In genomic region chr21:41477641-41478318, GRCh38 we compare ENCODE assay signal across 11 cellular contexts. TPM values are rescaled to one million over a fixed set of nuclear protein-coding genes. Genes with fewer than 3 reads are reported as not detected.
A peak's percentile ranks its signal among the peaks of the same experiment; 100 is the strongest.
DNase-seq lines count a peak whose midpoint lies in the region; ATAC-seq and TF ChIP-seq lines count a peak whose summit lies in the region.
"Had no signal": no experiment of that assay in that cellular context is flagged by ENCODE, and none has a peak within 500 bp of the region (broad histone marks: within the 10 kb centered on the region; RNA-seq: fewer than 3 reads in every experiment).

No MANE protein-coding gene starts in this region.

- CTCF ChIA-PET in activated CD4-positive, alpha-beta memory T cell treated with anti-CD3 and anti-CD28 coated beads for 36 hours (lab: Charles Lee) = no interaction called here

- peak overlapping the region; percentile 52 to 78 (median 61) for H3K27ac ChIP-seq in body of pancreas
- H3K27ac ChIP-seq in lower lobe of right lung = no peak overlapping the region
- H3K27ac ChIP-seq: SK-N-MC had no signal

- peaks cover 41% of the 10 kb centered on the region for H3K27me3 Mint-ChIP-seq in activated naive CD8-positive, alpha-beta T cell treated with anti-CD3 and anti-CD28 coated beads, Interleukin-2, amount 10 ng/mL, durations not matched to agents 7 days and 5 days
- H3K27me3 Mint-ChIP-seq in activated naive CD8-positive, alpha-beta T cell treated with anti-CD3 and anti-CD28 coated beads, Interleukin-2, amount 50 U/mL, for 24 hours = peaks cover 5% of the 10 kb centered on the region
- H3K27me3 Mint-ChIP-seq in activated CD4-positive, alpha-beta memory T cell treated with anti-CD3 and anti-CD28 coated beads for 36 hours = peaks cover 11% of the 10 kb centered on the region
- H3K27me3 Mint-ChIP-seq in natural killer cell (ENCODE audit: low read depth in 2 of 2) = no peaks in the 10 kb centered on the region

- POLR2A ChIA-PET in activated naive CD8-positive, alpha-beta T cell treated with anti-CD3 and anti-CD28 coated beads, Interleukin-2, amount 10 ng/mL, durations not matched to agents 7 days and 5 days (lab: Charles Lee) = no interaction called here
- POLR2A ChIA-PET in activated CD4-positive, alpha-beta memory T cell treated with anti-CD3 and anti-CD28 coated beads for 36 hours (lab: Charles Lee) = no interaction called here

- TF ChIP-seq CTCF in body of pancreas (IDR thresholded peaks at IDR 0.05) (no peak), lower lobe of right lung (IDR thresholded peaks at IDR 0.05) (no peak), natural killer cell (IDR thresholded peaks at IDR 0.05) (no peak)

- peaks cover 23% of the 10 kb centered on the region for H3K4me1 Mint-ChIP-seq in activated naive CD8-positive, alpha-beta T cell treated with anti-CD3 and anti-CD28 coated beads, Interleukin-2, amount 10 ng/mL, durations not matched to agents 7 days and 5 days
- no peaks in the 10 kb centered on the region for H3K4me1 Mint-ChIP-seq in activated naive CD8-positive, alpha-beta T cell treated with anti-CD3 and anti-CD28 coated beads, Interleukin-2, amount 50 U/mL, for 24 hours
- no peaks in the 10 kb centered on the region for H3K4me1 Mint-ChIP-seq in activated CD4-positive, alpha-beta memory T cell treated with anti-CD3 and anti-CD28 coated beads for 36 hours (ENCODE audit: low read depth)
- H3K4me1 Mint-ChIP-seq in natural killer cell = peaks cover 20% of the 10 kb centered on the region in 2 donors

- H3K36me3 ChIP-seq in body of pancreas (replicated peaks in 1 of 2; ENCODE audit: insufficient read depth in 1 of 2, low read depth in 2 of 2) (peaks cover 8 to 20% of the 10 kb centered on the region in 2 donors), lower lobe of right lung (peaks cover 15% of the 10 kb centered on the region)

- H3K27ac Mint-ChIP-seq in activated naive CD8-positive, alpha-beta T cell treated with anti-CD3 and anti-CD28 coated beads, Interleukin-2, amount 10 ng/mL, durations not matched to agents 7 days and 5 days = peak overlapping the region; percentile 36
- no peak overlapping the region for H3K27ac Mint-ChIP-seq in activated naive CD8-positive, alpha-beta T cell treated with anti-CD3 and anti-CD28 coated beads, Interleukin-2, amount 50 U/mL, for 24 hours
- no peak overlapping the region for H3K27ac Mint-ChIP-seq in activated CD4-positive, alpha-beta memory T cell treated with anti-CD3 and anti-CD28 coated beads for 36 hours
- H3K27ac Mint-ChIP-seq in natural killer cell = no peak overlapping the region
- H3K27ac Mint-ChIP-seq: activated T-helper 2 cell treated with anti-CD3 and anti-CD28 coated beads, Interferon-gamma antibody, Interleukin-2, Interleukin-4, amounts not matched to agents 10 μg/mL and 5 μg/mL and 100 μg/mL, durations not matched to agents 14 hours and 24 hours and 36 hours had no signal

- no peaks in the 10 kb centered on the region for H3K36me3 Mint-ChIP-seq in activated naive CD8-positive, alpha-beta T cell treated with anti-CD3 and anti-CD28 coated beads, Interleukin-2, amount 10 ng/mL, durations not matched to agents 7 days and 5 days
- H3K36me3 Mint-ChIP-seq in activated naive CD8-positive, alpha-beta T cell treated with anti-CD3 and anti-CD28 coated beads, Interleukin-2, amount 50 U/mL, for 24 hours (ENCODE audit: low read depth) = no peaks in the 10 kb centered on the region
- H3K36me3 Mint-ChIP-seq in activated CD4-positive, alpha-beta memory T cell treated with anti-CD3 and anti-CD28 coated beads for 36 hours = no peaks in the 10 kb centered on the region
- no peaks in the 10 kb centered on the region for H3K36me3 Mint-ChIP-seq in natural killer cell

- no peak overlapping the region for H3K4me3 ChIP-seq in body of pancreas
- no peak overlapping the region for H3K4me3 ChIP-seq in lower lobe of right lung
- H3K4me3 ChIP-seq: K562, SK-N-MC had no signal

- no peak for TF ChIP-seq POLR2A in body of pancreas (IDR thresholded peaks at IDR 0.05)

- H3K4me1 ChIP-seq in body of pancreas (peaks cover 48% of the 10 kb centered on the region), lower lobe of right lung (peaks cover 26% of the 10 kb centered on the region)

- peak; percentile 52 for ATAC-seq in activated naive CD8-positive, alpha-beta T cell treated with anti-CD3 and anti-CD28 coated beads, Interleukin-2, amount 10 ng/mL, durations not matched to agents 7 days and 5 days (ENCODE audit: low read depth)
- ATAC-seq in activated naive CD8-positive, alpha-beta T cell treated with anti-CD3 and anti-CD28 coated beads, Interleukin-2, amount 50 U/mL, for 24 hours = no peak
- peak; percentile 57 for ATAC-seq in body of pancreas
- peak; percentile 4 to 37 for ATAC-seq in lower lobe of right lung
- no peak for ATAC-seq in natural killer cell
- ATAC-seq: K562 had no signal

- H3K9me3 ChIP-seq in body of pancreas (no peaks in the 10 kb centered on the region), lower lobe of right lung (no peaks in the 10 kb centered on the region)

- no peaks in the 10 kb centered on the region for H3K9me3 Mint-ChIP-seq in activated naive CD8-positive, alpha-beta T cell treated with anti-CD3 and anti-CD28 coated beads, Interleukin-2, amount 10 ng/mL, durations not matched to agents 7 days and 5 days
- H3K9me3 Mint-ChIP-seq in activated naive CD8-positive, alpha-beta T cell treated with anti-CD3 and anti-CD28 coated beads, Interleukin-2, amount 50 U/mL, for 24 hours = no peaks in the 10 kb centered on the region
- no peaks in the 10 kb centered on the region for H3K9me3 Mint-ChIP-seq in activated CD4-positive, alpha-beta memory T cell treated with anti-CD3 and anti-CD28 coated beads for 36 hours
- no peaks in the 10 kb centered on the region for H3K9me3 Mint-ChIP-seq in natural killer cell
- H3K9me3 Mint-ChIP-seq: activated T-helper 2 cell treated with anti-CD3 and anti-CD28 coated beads, Interferon-gamma antibody, Interleukin-2, Interleukin-4, amounts not matched to agents 10 μg/mL and 5 μg/mL and 100 μg/mL, durations not matched to agents 14 hours and 24 hours and 36 hours had no signal

- 16 to 31% methylated on average over 9 to 15 of the region's 15 CpGs for WGBS in body of pancreas, 2 donors

- no peak for DNase-seq in activated naive CD8-positive, alpha-beta T cell treated with anti-CD3 and anti-CD28 coated beads, Interleukin-2, amount 10 ng/mL, durations not matched to agents 7 days and 5 days
- DNase-seq in activated naive CD8-positive, alpha-beta T cell treated with anti-CD3 and anti-CD28 coated beads, Interleukin-2, amount 50 U/mL, for 24 hours = no peak
- peak; percentile 63 to 83 (median 81) for DNase-seq in body of pancreas
- no peak for DNase-seq in lower lobe of right lung
- DNase-seq in activated CD4-positive, alpha-beta memory T cell treated with anti-CD3 and anti-CD28 coated beads for 36 hours = no peak
- no peak for DNase-seq in NOMO-1 treated with DMSO at 0.1 percent for 48 hours (lab: John Stamatoyannopoulos, UW; ENCODE audit: unreplicated experiment)
- no peak for DNase-seq in natural killer cell
- no peak for DNase-seq in activated T-cell treated with anti-CD3 and anti-CD28 coated beads for 4 hours

- no peaks in the 10 kb centered on the region for H3K27me3 ChIP-seq in body of pancreas
- no peaks in the 10 kb centered on the region for H3K27me3 ChIP-seq in lower lobe of right lung (ENCODE audit: low read depth)

- peak overlapping the region; percentile 42 for H3K4me3 Mint-ChIP-seq in activated naive CD8-positive, alpha-beta T cell treated with anti-CD3 and anti-CD28 coated beads, Interleukin-2, amount 10 ng/mL, durations not matched to agents 7 days and 5 days
- no peak overlapping the region for H3K4me3 Mint-ChIP-seq in activated naive CD8-positive, alpha-beta T cell treated with anti-CD3 and anti-CD28 coated beads, Interleukin-2, amount 50 U/mL, for 24 hours
- no peak overlapping the region for H3K4me3 Mint-ChIP-seq in activated CD4-positive, alpha-beta memory T cell treated with anti-CD3 and anti-CD28 coated beads for 36 hours
- H3K4me3 Mint-ChIP-seq in natural killer cell = no peak overlapping the region

- intact Hi-C loops in body of pancreas (cut with DNase I) (no loop called here), lower lobe of right lung (cut with DNase I) (no loop called here), natural killer cell (cut with micrococcal nuclease) (no loop called here)
- intact Hi-C loops in activated CD4-positive, alpha-beta memory T cell treated with anti-CD3 and anti-CD28 coated beads for 36 hours (cut with micrococcal nuclease) = no loop called here

RNA-seq across cellular contexts. Expression of gene TMPRSS2, which starts 30.2 kb away (rescaled TPM):
- total RNA-seq in activated naive CD8-positive, alpha-beta T cell treated with anti-CD3 and anti-CD28 coated beads, Interleukin-2, amount 10 ng/mL, durations not matched to agents 7 days and 5 days = not detected
- total RNA-seq in body of pancreas (10 to 100 TPM; 45.7 to 60.3 TPM), lower lobe of right lung (87.7 TPM), natural killer cell (not detected)
- not detected for total RNA-seq in activated CD4-positive, alpha-beta memory T cell treated with anti-CD3 and anti-CD28 coated beads for 36 hours
- total RNA-seq: activated T-helper 2 cell treated with anti-CD3 and anti-CD28 coated beads, Interferon-gamma antibody, Interleukin-2, Interleukin-4, amounts not matched to agents 10 μg/mL and 5 μg/mL and 100 μg/mL, durations not matched to agents 14 hours and 24 hours and 36 hours had no signal

RNA-seq across cellular contexts. Expression of gene MX1, which starts 51.7 kb away (rescaled TPM):
- 100 to 1,000 TPM; 609 to 666 TPM for total RNA-seq in activated naive CD8-positive, alpha-beta T cell treated with anti-CD3 and anti-CD28 coated beads, Interleukin-2, amount 10 ng/mL, durations not matched to agents 7 days and 5 days
- 10 to 100 TPM in 1 of 2 donors, 1 to 10 TPM in 1; 7.0 to 14.8 TPM for total RNA-seq in body of pancreas
- total RNA-seq in lower lobe of right lung = 211 TPM
- total RNA-seq in activated CD4-positive, alpha-beta memory T cell treated with anti-CD3 and anti-CD28 coated beads for 36 hours = 100 to 1,000 TPM; 106 TPM
- 10 to 100 TPM; 22.7 to 67.0 (median 60.6) TPM for total RNA-seq in natural killer cell

Comparison
In these comparisons a context has a peak if more than half of its experiments do, and no peak if none do; other contexts are left out.
1. ATAC-seq: peak in activated naive CD8-positive, alpha-beta T cell treated with anti-CD3 and anti-CD28 coated beads, Interleukin-2, amount 10 ng/mL, durations not matched to agents 7 days and 5 days (single experiment), body of pancreas (single experiment) and lower lobe of right lung (2 of 2); none in activated naive CD8-positive, alpha-beta T cell treated with anti-CD3 and anti-CD28 coated beads, Interleukin-2, amount 50 U/mL, for 24 hours (single experiment) and natural killer cell (0 of 3).
2. DNase-seq: peak in body of pancreas (4 of 4); none in activated naive CD8-positive, alpha-beta T cell treated with anti-CD3 and anti-CD28 coated beads, Interleukin-2, amount 10 ng/mL, durations not matched to agents 7 days and 5 days (single experiment), activated naive CD8-positive, alpha-beta T cell treated with anti-CD3 and anti-CD28 coated beads, Interleukin-2, amount 50 U/mL, for 24 hours (single experiment), lower lobe of right lung (single experiment), activated CD4-positive, alpha-beta memory T cell treated with anti-CD3 and anti-CD28 coated beads for 36 hours (single experiment), NOMO-1 treated with DMSO at 0.1 percent for 48 hours (single experiment), natural killer cell (single experiment) and activated T-cell treated with anti-CD3 and anti-CD28 coated beads for 4 hours (single experiment).
3. RNA of gene TMPRSS2, which starts 30.2 kb away (total RNA-seq): 87.7 TPM in lower lobe of right lung (single experiment) and 45.7 to 60.3 TPM in body of pancreas; not detected in activated CD4-positive, alpha-beta memory T cell treated with anti-CD3 and anti-CD28 coated beads for 36 hours, not detected in activated naive CD8-positive, alpha-beta T cell treated with anti-CD3 and anti-CD28 coated beads, Interleukin-2, amount 10 ng/mL, durations not matched to agents 7 days and 5 days and not detected in natural killer cell; every median in the first group is over 10 times any median in the second.